Comparison of ENCODE assay signal across 19 cellular contexts in genomic region chr15:63090502-63091286, GRCh38. TPM values are rescaled to one million over a fixed set of nuclear protein-coding genes. Genes with fewer than 3 reads are reported as not detected.
DNase-seq lines count a peak whose midpoint lies in the region; ATAC-seq, FAIRE-seq and TF ChIP-seq lines count a peak whose summit lies in the region.
"Had no signal": no experiment of that assay in that cellular context is flagged by ENCODE, and none has a peak within 500 bp of the region (broad histone marks: within the 10 kb centered on the region; RNA-seq: fewer than 3 reads in every experiment).

No MANE protein-coding gene starts in this region.

- no peak for TF ChIP-seq CTCF in thyroid gland (IDR thresholded peaks at IDR 0.05)
- no peak for TF ChIP-seq CTCF in gastrocnemius medialis (IDR thresholded peaks at IDR 0.05 in 4 of 5, conservative IDR thresholded peaks at IDR 0.05 in 1 of 5)

- in situ Hi-C loops in gastrocnemius medialis (cut with MboI; ENCODE audit: low sequenced_read_pairs in 4 of 4) = loop anchor here (5.0 to 10.0 kb wide), 4 partner anchors 33 to 306 kb away; no protein-coding TSS in a partner anchor

- TF ChIP-seq POLR2A in thyroid gland (IDR thresholded peaks at IDR 0.05) = no peak
- TF ChIP-seq POLR2A in GM12891 (IDR thresholded peaks at IDR 0.05; ENCODE audit: low read depth, low read length) = no peak
- TF ChIP-seq POLR2A in gastrocnemius medialis (IDR thresholded peaks at IDR 0.05) = no peak

- H3K4me3 ChIP-seq in thyroid gland (replicated peaks in 1 of 3) = no peak overlapping the region
- H3K4me3 ChIP-seq in gastrocnemius medialis = no peak overlapping the region
- H3K4me3 ChIP-seq: GM23248 had no signal

- FAIRE-seq in GM12891 (lab: Jason Lieb, UNC) = no peak
- FAIRE-seq: G401.6 had no signal

- H3K27me3 ChIP-seq in thyroid gland (no peaks in the 10 kb centered on the region), gastrocnemius medialis (no peaks in the 10 kb centered on the region)

- no peaks in the 10 kb centered on the region for H3K9me3 ChIP-seq in thyroid gland
- no peaks in the 10 kb centered on the region for H3K9me3 ChIP-seq in gastrocnemius medialis

- H3K27ac ChIP-seq in thyroid gland = peak overlapping the region; percentile 39 to 93 (median 60)
- no peak overlapping the region for H3K27ac ChIP-seq in gastrocnemius medialis
- H3K27ac ChIP-seq: C4-2B, GM23248 had no signal

- peak; percentile 12 for DNase-seq in NCI-H2227 treated with DMSO at 0.1 percent for 48 hours (lab: John Stamatoyannopoulos, UW)
- DNase-seq in NCI-H2227 (lab: John Stamatoyannopoulos, UW; ENCODE audit: unreplicated experiment) = no peak
- peak; percentile 29 for DNase-seq in NCI-H69 (lab: John Stamatoyannopoulos, UW)
- DNase-seq in left kidney (ENCODE audit: low read depth, low spot score) = peak; percentile 58
- DNase-seq in thyroid gland = peak; percentile 69 to 73
- DNase-seq in GM12891 (ENCODE audit: insufficient read length, low spot score) = no peak
- DNase-seq in gastrocnemius medialis = no peak
- DNase-seq: 8988T, DMS53, GM23248, HFFc6, NCI-H1048, NCI-H146, NCI-H2081 treated with DMSO at 0.1 percent for 48 hours, NCI-H748 treated with DMSO at 0.1 percent for 48 hours had no signal

- H3K36me3 ChIP-seq in thyroid gland = no peaks in the 10 kb centered on the region
- no peaks in the 10 kb centered on the region for H3K36me3 ChIP-seq in gastrocnemius medialis

- 52 to 53% methylated on average over 14 to 15 of the region's 19 CpGs for WGBS in thyroid gland, 2 donors

- ATAC-seq in gastrocnemius medialis (no peak), HG02970 (IDR thresholded peaks at IDR 0.05; ENCODE audit: low FRiP score, unreplicated experiment) (no peak)
- ATAC-seq: Right ventricle myocardium inferior had no signal

- peaks cover 28 to 31% of the 10 kb centered on the region in 2 donors for H3K4me1 ChIP-seq in thyroid gland
- H3K4me1 ChIP-seq in gastrocnemius medialis = peaks cover 0 to 4% of the 10 kb centered on the region in 2 donors

- intact Hi-C loops in thyroid gland (cut with DNase I) = loop anchor here (5.0 kb wide), 2 partner anchors 248 to 308 kb away; no protein-coding TSS in a partner anchor
- intact Hi-C loops in gastrocnemius medialis (cut with DNase I; ENCODE audit: low total_unique reads) = no loop called here

TF ChIP-seq in GM12891, 5 proteins besides CTCF, POLR2A, EP300 and RAD21:
- no peak for TF ChIP-seq PAX5 (IDR thresholded peaks at IDR 0.05; ENCODE audit: insufficient read depth, low read length, severe bottlenecking)
- TF ChIP-seq TAF1 (IDR thresholded peaks at IDR 0.05; ENCODE audit: low read depth, low read length) = no peak
- TF ChIP-seq SPI1 (IDR thresholded peaks at IDR 0.05; ENCODE audit: low read depth, low read length) = no peak
- no peak for TF ChIP-seq POLR2AphosphoS5 (IDR thresholded peaks at IDR 0.05; ENCODE audit: low read depth, low read length)
- TF ChIP-seq POU2F2 (IDR thresholded peaks at IDR 0.05; ENCODE audit: low read depth, low read length) = no peak

RNA-seq across cellular contexts. Expression of gene LACTB, which starts 31.0 kb away (rescaled TPM):
- total RNA-seq in thyroid gland = 10 to 100 TPM in 3 of 4 donors, 1 to 10 TPM in 1; 8.9 to 25.9 (median 12.1) TPM
- 20.2 TPM for polyA plus RNA-seq in GM12891 (2012; ENCODE audit: low read depth, missing spikeins)
- 10 to 100 TPM; 35.4 to 41.1 (median 38.6) TPM for total RNA-seq in gastrocnemius medialis

RNA-seq across cellular contexts. Expression of gene TPM1, which starts 48.1 kb away (rescaled TPM):
- 100 to 1,000 TPM; 116 to 307 (median 226) TPM for total RNA-seq in thyroid gland
- polyA plus RNA-seq in GM12891 (2012; ENCODE audit: low read depth, missing spikeins) = 0.68 TPM
- total RNA-seq in gastrocnemius medialis = 1,000 to 10,000 TPM in 1 of 4 donors, 100 to 1,000 TPM in 3; 656 to 1,383 (median 909) TPM

Comparison
In these comparisons a context has a peak if more than half of its experiments do, and no peak if none do; other contexts are left out.
1. DNase-seq: peak in NCI-H2227 treated with DMSO at 0.1 percent for 48 hours (single experiment), NCI-H69 (single experiment), left kidney (single experiment) and thyroid gland (2 of 2); none in NCI-H2227 (single experiment), GM12891 (single experiment) and gastrocnemius medialis (0 of 2).
2. H3K27ac ChIP-seq: peak in thyroid gland (3 of 3); none in gastrocnemius medialis (0 of 4).